In the genomic region with DNA sequence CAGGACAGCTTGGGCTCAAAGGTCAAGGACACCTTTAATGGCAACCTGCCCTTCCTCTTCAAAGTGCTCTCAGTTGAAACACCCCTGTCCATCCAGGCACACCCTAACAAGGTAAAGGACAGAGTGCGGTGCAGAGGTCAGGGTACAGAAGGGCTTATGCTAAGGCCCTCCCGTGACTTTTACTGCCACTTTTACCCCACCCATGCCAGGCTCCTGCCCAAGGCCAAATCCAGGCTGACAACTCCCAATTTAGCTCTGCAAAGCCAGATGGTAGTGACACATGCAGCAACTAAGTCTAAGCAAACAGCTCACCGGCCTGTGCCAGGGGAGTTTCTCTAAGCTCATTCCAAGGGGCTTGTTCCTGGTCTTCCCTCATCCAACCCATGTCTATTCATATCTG, we compare ENCODE assay signal across 10 cellular contexts. TPM values are rescaled to one million over a fixed set of nuclear protein-coding genes. Genes with fewer than 3 reads are reported as not detected.
DNase-seq lines count a peak whose midpoint lies in the region; ATAC-seq and TF ChIP-seq lines count a peak whose summit lies in the region.
"Had no signal": no experiment of that assay in that cellular context is flagged by ENCODE, and none has a peak within 500 bp of the region (broad histone marks: within the 10 kb centered on the region; RNA-seq: fewer than 3 reads in every experiment).

No MANE protein-coding gene starts in this region.

- no peak overlapping the region for H3K9ac ChIP-seq in DND-41 (ENCODE audit: low read depth, low read length)

- H3K9me3 ChIP-seq in DND-41 (ENCODE audit: insufficient read depth, low read length, severe bottlenecking) (no peaks in the 10 kb centered on the region), Peyer's patch (no peaks in the 10 kb centered on the region), esophagus squamous epithelium (no peaks in the 10 kb centered on the region), prostate gland (no peaks in the 10 kb centered on the region)

- no peaks in the 10 kb centered on the region for H3K27me3 ChIP-seq in DND-41 (ENCODE audit: insufficient read depth, low read length, poor library complexity)
- no peaks in the 10 kb centered on the region for H3K27me3 ChIP-seq in Peyer's patch
- H3K27me3 ChIP-seq in esophagus squamous epithelium: no peaks in the 10 kb centered on the region
- H3K27me3 ChIP-seq in prostate gland (replicated peaks; ENCODE audit: insufficient read depth): no peaks in the 10 kb centered on the region

- no peak for ATAC-seq in DND-41 (ENCODE audit: insufficient read depth, low read depth)
- ATAC-seq in HG02852 (IDR thresholded peaks at IDR 0.05; ENCODE audit: unreplicated experiment): no peak

- peaks cover 12% of the 10 kb centered on the region for H3K79me2 ChIP-seq in DND-41 (ENCODE audit: insufficient read depth, low read length)

- H3K4me3 ChIP-seq in DND-41 (ENCODE audit: low read depth in 1 of 2, low read length in 2 of 2) (no peak overlapping the region), Peyer's patch (peak overlapping the region in 1 of 4 donors; percentile 14), esophagus squamous epithelium (no peak overlapping the region), prostate gland (no peak overlapping the region), lower leg skin (ENCODE audit: low read depth, poor library complexity, severe bottlenecking) (no peak overlapping the region)

- no peak for DNase-seq in DND-41
- DNase-seq in Peyer's patch: peak in 2 of 3 donors; percentile 89 to 92
- DNase-seq in esophagus squamous epithelium (lab: John Stamatoyannopoulos, UW): no peak
- DNase-seq in neural crest cell (ENCODE audit: low read depth, low spot score): no peak
- DNase-seq in prostate gland (ENCODE audit: low spot score): no peak
- DNase-seq in lower leg skin (ENCODE audit: low spot score in 2 of 2): no peak
- DNase-seq: activated CD4-positive, alpha-beta T cell treated with anti-CD3 and anti-CD28 coated beads, Interleukin-2, amount 50 U/mL, for 1 hour; anterior cingulate cortex; DMS153 had no signal

- H3K27ac ChIP-seq in DND-41 (ENCODE audit: low read length) (no peak overlapping the region), Peyer's patch (peak overlapping the region in 3 of 4 donors; percentile 71 to 90 (median 85)), esophagus squamous epithelium (peak overlapping the region; percentile 10 to 91 (median 85)), prostate gland (no peak overlapping the region)

- WGBS in esophagus squamous epithelium, 2 donors: 68 to 80% methylated on average over 2 to 3 of the region's 3 CpGs
- WGBS in prostate gland: 79% methylated on average over 3 of the region's 3 CpGs
- 58 to 62% methylated on average over 3 of the region's 3 CpGs for WGBS in lower leg skin, 2 donors

- no peak for TF ChIP-seq CTCF in DND-41 (IDR thresholded peaks at IDR 0.05; ENCODE audit: borderline replicate concordance, extremely low read depth, low read length, poor library complexity, severe bottlenecking)
- TF ChIP-seq CTCF in Peyer's patch (IDR thresholded peaks at IDR 0.05): no peak
- no peak for TF ChIP-seq CTCF in esophagus squamous epithelium (IDR thresholded peaks at IDR 0.05)
- TF ChIP-seq CTCF in neural crest cell (conservative IDR thresholded peaks at IDR 0.05): no peak
- TF ChIP-seq CTCF in prostate gland (IDR thresholded peaks at IDR 0.05): no peak
- TF ChIP-seq CTCF in lower leg skin (IDR thresholded peaks at IDR 0.05): no peak

- H3K27ac Mint-ChIP-seq in neural crest cell (ENCODE audit: unreplicated experiment): no peak overlapping the region

- no peaks in the 10 kb centered on the region for H3K27me3 Mint-ChIP-seq in neural crest cell (ENCODE audit: low read depth)

- intact Hi-C loops in esophagus squamous epithelium (cut with DNase I) (no loop called here), prostate gland (cut with DNase I) (no loop called here), lower leg skin (cut with DNase I; ENCODE audit: low total_unique reads) (loop anchor here (10.0 kb wide), 1 partner anchor 47 kb away; the partner anchor contains the start of gene ULK3)

- H3K9me3 Mint-ChIP-seq in neural crest cell: no peaks in the 10 kb centered on the region

- no peak overlapping the region for H2AFZ ChIP-seq in DND-41 (ENCODE audit: low read depth, low read length)

- peaks cover 22% of the 10 kb centered on the region for H3K4me1 Mint-ChIP-seq in neural crest cell

- H3K36me3 ChIP-seq in DND-41 (ENCODE audit: insufficient read depth, low read length) (peaks cover 31% of the 10 kb centered on the region), Peyer's patch (peaks cover 0 to 19% (median 0%) of the 10 kb centered on the region in 3 donors), esophagus squamous epithelium (peaks cover 0 to 44% (median 0%) of the 10 kb centered on the region in 3 donors), prostate gland (no peaks in the 10 kb centered on the region)

- no peaks in the 10 kb centered on the region for H4K20me1 ChIP-seq in DND-41 (ENCODE audit: insufficient read depth, low read length)

- TF ChIP-seq POLR2A in Peyer's patch (IDR thresholded peaks at IDR 0.05) (peak in 1 of 2 donors; percentile 39), esophagus squamous epithelium (IDR thresholded peaks at IDR 0.05) (no peak), prostate gland (IDR thresholded peaks at IDR 0.05) (no peak), lower leg skin (IDR thresholded peaks at IDR 0.05) (no peak)

- peak overlapping the region; percentile 88; the same call in 1 of the 2 replicates for H3K4me2 ChIP-seq in DND-41 (ENCODE audit: insufficient read depth, low read length)

- peaks cover 4% of the 10 kb centered on the region for H3K36me3 Mint-ChIP-seq in neural crest cell (ENCODE audit: low read depth)

- H3K4me1 ChIP-seq in DND-41 (ENCODE audit: insufficient read depth, low read length) (peaks cover 30% of the 10 kb centered on the region), Peyer's patch (peaks cover 0 to 40% (median 7%) of the 10 kb centered on the region in 4 donors), esophagus squamous epithelium (peaks cover 16 to 57% (median 21%) of the 10 kb centered on the region in 3 donors), prostate gland (replicated peaks) (no peaks in the 10 kb centered on the region)

- peak overlapping the region; percentile 90 for H3K4me3 Mint-ChIP-seq in neural crest cell

RNA-seq across cellular contexts. Expression of gene MPI, which starts 1.6 kb away (rescaled TPM):
- 100 to 1,000 TPM in 3 of 4 donors, 10 to 100 TPM in 1; 52.0 to 221 (median 174) TPM for total RNA-seq in Peyer's patch
- 10 to 100 TPM; 26.5 to 51.9 (median 47.9) TPM for total RNA-seq in esophagus squamous epithelium
- 42.6 and 43.8 TPM in 2 replicates for total RNA-seq in neural crest cell
- 10 to 100 TPM; 48.5 to 91.4 TPM for total RNA-seq in prostate gland
- 10 to 100 TPM; 27.6 to 73.1 (median 32.5) TPM for total RNA-seq in lower leg skin

RNA-seq across cellular contexts. Expression of gene FAM219B, which starts 15.2 kb away (rescaled TPM):
- 10 to 100 TPM; 48.7 to 76.5 (median 57.6) TPM for total RNA-seq in Peyer's patch
- 10 to 100 TPM; 29.3 to 71.8 (median 45.4) TPM for total RNA-seq in esophagus squamous epithelium
- 128 and 138 TPM in 2 replicates for total RNA-seq in neural crest cell
- 10 to 100 TPM; 66.0 to 71.1 TPM for total RNA-seq in prostate gland
- 10 to 100 TPM; 60.3 to 72.6 (median 67.5) TPM for total RNA-seq in lower leg skin

RNA-seq across cellular contexts. Expression of gene SCAMP2, which starts 18.3 kb away (rescaled TPM):
- 100 to 1,000 TPM in 3 of 4 donors, 10 to 100 TPM in 1; 60.2 to 206 (median 151) TPM for total RNA-seq in Peyer's patch
- 100 to 1,000 TPM in 1 of 4 donors, 10 to 100 TPM in 3; 65.8 to 131 (median 88.7) TPM for total RNA-seq in esophagus squamous epithelium
- 40.4 and 42.0 TPM in 2 replicates for total RNA-seq in neural crest cell
- 100 to 1,000 TPM; 101 to 103 TPM for total RNA-seq in prostate gland
- total RNA-seq in lower leg skin: 100 to 1,000 TPM in 3 of 4 donors, 10 to 100 TPM in 1; 97.2 to 134 (median 107) TPM

RNA-seq across cellular contexts. Expression of gene COX5A, which starts 46.4 kb away (rescaled TPM):
- 100 to 1,000 TPM in 3 of 4 donors, 10 to 100 TPM in 1; 59.4 to 326 (median 195) TPM for total RNA-seq in Peyer's patch
- 100 to 1,000 TPM; 110 to 197 (median 172) TPM for total RNA-seq in esophagus squamous epithelium
- total RNA-seq in neural crest cell: 239 and 246 TPM in 2 replicates
- 100 to 1,000 TPM in 1 of 2 donors, 10 to 100 TPM in 1; 93.3 to 171 TPM for total RNA-seq in prostate gland
- 100 to 1,000 TPM; 109 to 175 (median 137) TPM for total RNA-seq in lower leg skin

RNA-seq across cellular contexts. Expression of gene ULK3, which starts 48.5 kb away (rescaled TPM):
- total RNA-seq in Peyer's patch: 100 to 1,000 TPM; 194 to 508 (median 288) TPM
- 100 to 1,000 TPM in 1 of 4 donors, 10 to 100 TPM in 3; 53.3 to 113 (median 60.9) TPM for total RNA-seq in esophagus squamous epithelium
- 48.4 TPM in 2 replicates for total RNA-seq in neural crest cell
- total RNA-seq in prostate gland: 10 to 100 TPM; 44.6 to 98.5 TPM
- total RNA-seq in lower leg skin: 100 to 1,000 TPM; 108 to 189 (median 123) TPM

Comparison
In these comparisons a context has a peak if more than half of its experiments do, and no peak if none do; other contexts are left out.
1. DNase-seq: peak in Peyer's patch (2 of 3); none in DND-41 (single experiment), esophagus squamous epithelium (single experiment), neural crest cell (single experiment), prostate gland (single experiment) and lower leg skin (0 of 2).
2. H3K27ac ChIP-seq: peak in Peyer's patch (3 of 4) and esophagus squamous epithelium (4 of 4); none in DND-41 (single experiment) and prostate gland (0 of 2).